ENCODE assay signal across 8 cellular contexts in the genomic region with DNA sequence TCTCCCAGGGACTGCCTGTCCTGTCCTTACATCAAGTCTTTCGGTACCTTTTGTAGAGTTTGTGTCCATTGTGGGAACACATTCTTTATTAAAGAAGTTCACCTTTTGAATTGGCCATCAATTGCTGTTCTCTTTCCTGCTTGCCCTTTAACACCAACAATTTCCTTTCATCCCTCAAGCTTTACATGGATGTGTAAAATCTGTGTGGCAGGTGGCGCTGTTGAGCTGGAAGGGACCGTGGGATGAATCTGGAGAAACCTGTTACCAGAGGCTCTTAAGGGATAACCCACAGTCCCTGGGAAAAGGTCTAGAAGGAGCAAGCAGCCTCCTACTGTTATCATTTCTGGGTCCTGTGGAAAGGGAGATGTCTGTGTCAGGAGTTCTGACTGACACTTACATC. TPM values are rescaled to one million over a fixed set of nuclear protein-coding genes. Genes with fewer than 3 reads are reported as not detected.
DNase-seq lines count a peak whose midpoint lies in the region; ATAC-seq and TF ChIP-seq lines count a peak whose summit lies in the region.

No MANE protein-coding gene starts in this region.

- peak; percentile 89 for TF ChIP-seq CTCF in OCI-LY1 (IDR thresholded peaks at IDR 0.05; ENCODE audit: low read length)
- TF ChIP-seq CTCF in epithelial cell of esophagus (IDR thresholded peaks at IDR 0.05; ENCODE audit: insufficient read depth, low read depth, low read length, missing control alignments) = peak; percentile 93

- H3K4me3 ChIP-seq in OCI-LY1 (ENCODE audit: low read depth, low read length, poor library complexity, severe bottlenecking) (no peak overlapping the region), epithelial cell of esophagus (ENCODE audit: low read length) (no peak overlapping the region)

- H3K79me2 ChIP-seq in OCI-LY1 (ENCODE audit: insufficient read depth, low read length) = no peaks in the 10 kb centered on the region

- no peak overlapping the region for H3K9ac ChIP-seq in OCI-LY1 (ENCODE audit: low read length)

- DNase-seq in DMS79 (lab: John Stamatoyannopoulos, UW) (peak; percentile 12), HuH-7.5 (ENCODE audit: low spot score) (peak; percentile 72), epithelial cell of esophagus (ENCODE audit: low read depth) (peak; percentile 85), myocyte (ENCODE audit: low read depth) (peak; percentile 89)
- DNase-seq in activated CD8-positive, alpha-beta memory T cell treated with anti-CD3 and anti-CD28 coated beads, Interleukin-2, amount 50 U/mL, for 4 hours = peak; percentile 64
- DNase-seq in stimulated activated naive CD4-positive, alpha-beta T cell (lab: John Stamatoyannopoulos, UW) = peak; percentile 3 to 53 (median 30)

- no peaks in the 10 kb centered on the region for H4K20me1 ChIP-seq in OCI-LY1 (ENCODE audit: insufficient read depth, low read length)

- no peaks in the 10 kb centered on the region for H3K36me3 ChIP-seq in OCI-LY1 (ENCODE audit: insufficient read depth, low read length)

- H3K4me1 ChIP-seq in OCI-LY1 (ENCODE audit: insufficient read depth, low read length, severe bottlenecking) = peaks cover 41% of the 10 kb centered on the region

- no peaks in the 10 kb centered on the region for H3F3A ChIP-seq in OCI-LY1 (ENCODE audit: insufficient read depth, low read length)

- H3K27me3 ChIP-seq in OCI-LY1 (ENCODE audit: insufficient read depth, low read length) = no peaks in the 10 kb centered on the region

- H2AFZ ChIP-seq in OCI-LY1 (ENCODE audit: low read length) = no peak overlapping the region

- H3K9me2 ChIP-seq in OCI-LY1 (ENCODE audit: low read depth, low read length) = no peaks in the 10 kb centered on the region

- H3K27ac ChIP-seq in OCI-LY1 (ENCODE audit: low read depth, low read length, poor library complexity, severe bottlenecking) = no peak overlapping the region

- no peak overlapping the region for H3K4me2 ChIP-seq in OCI-LY1 (ENCODE audit: low read length)

- ATAC-seq in GM19395 (IDR thresholded peaks at IDR 0.05; ENCODE audit: unreplicated experiment) = no peak

- no peaks in the 10 kb centered on the region for H3K9me3 ChIP-seq in OCI-LY1 (ENCODE audit: low read length)

RNA-seq across cellular contexts. Expression of a gene that starts 7.9 kb away (rescaled TPM):
- total RNA-seq in myocyte = 12.9 and 20.1 TPM in 2 replicates
- 13.6 TPM for polyA plus RNA-seq in myocyte (2012)

RNA-seq across cellular contexts. Expression of a gene that starts 30.0 kb away (rescaled TPM):
- not detected in 2 replicates for total RNA-seq in myocyte
- 0.13 TPM for polyA plus RNA-seq in myocyte (2012)

Comparison
In these comparisons a context has a peak if more than half of its experiments do, and no peak if none do; other contexts are left out.
1. DNase-seq: peak in every context shown above with its lines; median percentile 89 in myocyte; 85 in epithelial cell of esophagus; 72 in HuH-7.5; 64 in activated CD8-positive, alpha-beta memory T cell treated with anti-CD3 and anti-CD28 coated beads, Interleukin-2, amount 50 U/mL, for 4 hours; 30 in stimulated activated naive CD4-positive, alpha-beta T cell; 12 in DMS79.